9 cellular contexts compared by ENCODE assay signal in the genomic region with DNA sequence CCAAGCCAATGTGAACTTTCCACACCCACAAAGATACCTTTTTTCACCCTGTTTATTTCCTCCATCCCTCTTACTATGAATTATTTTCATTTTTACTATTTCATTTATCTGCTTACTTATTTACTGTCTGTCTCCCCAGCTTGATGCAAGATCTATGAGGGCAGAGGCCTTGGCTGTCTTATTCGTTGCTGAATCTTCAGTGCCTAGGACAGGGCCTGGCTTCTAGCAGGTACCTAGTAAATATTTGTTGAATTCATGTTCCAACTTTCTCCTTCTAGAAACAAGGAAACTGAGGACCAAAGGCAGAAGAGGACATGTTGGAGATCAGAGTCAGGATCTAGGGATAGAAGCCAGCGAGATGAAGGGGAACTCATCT. TPM values are rescaled to one million over a fixed set of nuclear protein-coding genes. Genes with fewer than 3 reads are reported as not detected.
DNase-seq lines count a peak whose midpoint lies in the region; ATAC-seq lines count a peak whose summit lies in the region.
"Had no signal": no experiment of that assay in that cellular context is flagged by ENCODE, and none has a peak within 500 bp of the region (broad histone marks: within the 10 kb centered on the region; RNA-seq: fewer than 3 reads in every experiment).

No MANE protein-coding gene starts in this region.

- H3K36me3 ChIP-seq in ACC112 (ENCODE audit: insufficient read depth, low read length) = no peaks in the 10 kb centered on the region
- 0 out of 2 replicates have a peak, but pooled peaks cover 2% of the 10 kb centered on the region for H3K36me3 ChIP-seq in HAP-1 (replicated peaks)
- H3K36me3 ChIP-seq: pancreas had no signal

- H3K27me3 Mint-ChIP-seq in activated naive CD8-positive, alpha-beta T cell treated with anti-CD3 and anti-CD28 coated beads, Interleukin-2, amount 10 ng/mL, durations not matched to agents 7 days and 5 days = peaks cover 24% of the 10 kb centered on the region
- H3K27me3 Mint-ChIP-seq in naive thymus-derived CD8-positive, alpha-beta T cell = peaks cover 0 to 14% (median 4%) of the 10 kb centered on the region in 5 donors

- no peak for ATAC-seq in activated naive CD8-positive, alpha-beta T cell treated with anti-CD3 and anti-CD28 coated beads, Interleukin-2, amount 10 ng/mL, durations not matched to agents 7 days and 5 days (ENCODE audit: low read depth)
- no peak for ATAC-seq in naive thymus-derived CD8-positive, alpha-beta T cell
- no peak for ATAC-seq in HG03571 (IDR thresholded peaks at IDR 0.05; ENCODE audit: unreplicated experiment)

- POLR2A ChIA-PET in activated naive CD8-positive, alpha-beta T cell treated with anti-CD3 and anti-CD28 coated beads, Interleukin-2, amount 10 ng/mL, durations not matched to agents 7 days and 5 days (lab: Charles Lee) = no interaction called here
- POLR2A ChIA-PET in naive thymus-derived CD8-positive, alpha-beta T cell (lab: Charles Lee) = interaction anchor here (0.6 kb wide), 1 partner anchor 42 kb away, joined by 4 read pairs; no protein-coding TSS in a partner anchor

- H3K9me3 ChIP-seq in HAP-1 = no peaks in the 10 kb centered on the region
- H3K9me3 ChIP-seq: pancreas had no signal

- H3K27ac ChIP-seq in ACC112 (ENCODE audit: low read depth, low read length) = no peak overlapping the region
- H3K27ac ChIP-seq: pancreas had no signal

- no peaks in the 10 kb centered on the region for H3K36me3 Mint-ChIP-seq in activated naive CD8-positive, alpha-beta T cell treated with anti-CD3 and anti-CD28 coated beads, Interleukin-2, amount 10 ng/mL, durations not matched to agents 7 days and 5 days
- no peaks in the 10 kb centered on the region for H3K36me3 Mint-ChIP-seq in naive thymus-derived CD8-positive, alpha-beta T cell

- no peaks in the 10 kb centered on the region for H3K79me2 ChIP-seq in ACC112 (ENCODE audit: control insufficient read depth, insufficient read depth, low read length, unreplicated experiment)

- in situ Hi-C loops in HAP-1 (cut with MboI; ENCODE audit: low sequenced_read_pairs) = no loop called here

- H3K27ac Mint-ChIP-seq in activated naive CD8-positive, alpha-beta T cell treated with anti-CD3 and anti-CD28 coated beads, Interleukin-2, amount 10 ng/mL, durations not matched to agents 7 days and 5 days = peak overlapping the region; percentile 80
- H3K27ac Mint-ChIP-seq in naive thymus-derived CD8-positive, alpha-beta T cell = peak overlapping the region in 9 of 10 donors; percentile 8 to 90 (median 68)

- H3K4me1 ChIP-seq in ACC112 (ENCODE audit: control insufficient read depth, insufficient read depth, low read length, unreplicated experiment) (no peaks in the 10 kb centered on the region), HAP-1 (peaks cover 5% of the 10 kb centered on the region; the same call in 1 of the 2 replicates)

- peaks cover 10% of the 10 kb centered on the region for H3K4me1 Mint-ChIP-seq in activated naive CD8-positive, alpha-beta T cell treated with anti-CD3 and anti-CD28 coated beads, Interleukin-2, amount 10 ng/mL, durations not matched to agents 7 days and 5 days
- peaks cover 8 to 9% (median 8%) of the 10 kb centered on the region in 4 donors for H3K4me1 Mint-ChIP-seq in naive thymus-derived CD8-positive, alpha-beta T cell

- H3K4me3 ChIP-seq in ACC112 (ENCODE audit: low read depth, low read length) (0 out of 2 replicates have a peak overlapping the region, but pooled peaks have one; percentile 25), HAP-1 (peak overlapping the region; percentile 68)

- no peak for DNase-seq in HAP-1 (ENCODE audit: low spot score in 2 of 2)
- DNase-seq in activated naive CD8-positive, alpha-beta T cell treated with anti-CD3 and anti-CD28 coated beads, Interleukin-2, amount 10 ng/mL, durations not matched to agents 7 days and 5 days = no peak
- no peak for DNase-seq in naive thymus-derived CD8-positive, alpha-beta T cell
- no peak for DNase-seq in putamen (ENCODE audit: low spot score)
- DNase-seq in medulla oblongata (ENCODE audit: extremely low spot score) = no peak
- DNase-seq in NCI-H2029 (lab: John Stamatoyannopoulos, UW) = no peak

- no peaks in the 10 kb centered on the region for H3K27me3 ChIP-seq in ACC112 (ENCODE audit: insufficient read depth, low read length)
- H3K27me3 ChIP-seq in HAP-1 (ENCODE audit: low read depth) = no peaks in the 10 kb centered on the region
- H3K27me3 ChIP-seq: pancreas had no signal

- no peak overlapping the region for H2AFZ ChIP-seq in ACC112 (ENCODE audit: low read length, unreplicated experiment)

- no peaks in the 10 kb centered on the region for H3K9me3 Mint-ChIP-seq in activated naive CD8-positive, alpha-beta T cell treated with anti-CD3 and anti-CD28 coated beads, Interleukin-2, amount 10 ng/mL, durations not matched to agents 7 days and 5 days
- H3K9me3 Mint-ChIP-seq in naive thymus-derived CD8-positive, alpha-beta T cell = no peaks in the 10 kb centered on the region

- H3K4me3 Mint-ChIP-seq in activated naive CD8-positive, alpha-beta T cell treated with anti-CD3 and anti-CD28 coated beads, Interleukin-2, amount 10 ng/mL, durations not matched to agents 7 days and 5 days = peak overlapping the region; percentile 78
- peak overlapping the region; percentile 59 to 89 (median 80) for H3K4me3 Mint-ChIP-seq in naive thymus-derived CD8-positive, alpha-beta T cell

RNA-seq across cellular contexts. Expression of a gene that starts 0.5 kb away (rescaled TPM):
- 1 to 10 TPM; 1.2 to 1.4 TPM for total RNA-seq in activated naive CD8-positive, alpha-beta T cell treated with anti-CD3 and anti-CD28 coated beads, Interleukin-2, amount 10 ng/mL, durations not matched to agents 7 days and 5 days
- 1 to 10 TPM; 1.1 to 1.5 TPM for total RNA-seq in naive thymus-derived CD8-positive, alpha-beta T cell
- polyA plus RNA-seq in naive thymus-derived CD8-positive, alpha-beta T cell = under 1 TPM in 2 of 3 donors, not detected in 1; 0.08 to 0.28 TPM

RNA-seq across cellular contexts. Expression of a gene that starts 11.3 kb away (rescaled TPM):
- total RNA-seq in activated naive CD8-positive, alpha-beta T cell treated with anti-CD3 and anti-CD28 coated beads, Interleukin-2, amount 10 ng/mL, durations not matched to agents 7 days and 5 days = 100 to 1,000 TPM; 149 to 152 TPM
- 100 to 1,000 TPM; 134 to 141 TPM for total RNA-seq in naive thymus-derived CD8-positive, alpha-beta T cell
- 10 to 100 TPM in 2 of 3 donors, 1 to 10 TPM in 1; 7.4 to 39.2 (median 13.2) TPM for polyA plus RNA-seq in naive thymus-derived CD8-positive, alpha-beta T cell

RNA-seq across cellular contexts. Expression of a gene that starts 42.6 kb away (rescaled TPM):
- total RNA-seq in activated naive CD8-positive, alpha-beta T cell treated with anti-CD3 and anti-CD28 coated beads, Interleukin-2, amount 10 ng/mL, durations not matched to agents 7 days and 5 days = 10 to 100 TPM; 77.6 to 90.9 TPM
- total RNA-seq in naive thymus-derived CD8-positive, alpha-beta T cell = 10 to 100 TPM; 47.7 to 48.2 TPM
- polyA plus RNA-seq in naive thymus-derived CD8-positive, alpha-beta T cell = 100 to 1,000 TPM; 116 to 122 (median 121) TPM

RNA-seq across cellular contexts. Expression of a gene that starts 53.4 kb away (rescaled TPM):
- not detected for total RNA-seq in activated naive CD8-positive, alpha-beta T cell treated with anti-CD3 and anti-CD28 coated beads, Interleukin-2, amount 10 ng/mL, durations not matched to agents 7 days and 5 days
- not detected for total RNA-seq in naive thymus-derived CD8-positive, alpha-beta T cell
- not detected for polyA plus RNA-seq in naive thymus-derived CD8-positive, alpha-beta T cell
